1 cellular context compared by ENCODE assay signal in the genomic region with DNA sequence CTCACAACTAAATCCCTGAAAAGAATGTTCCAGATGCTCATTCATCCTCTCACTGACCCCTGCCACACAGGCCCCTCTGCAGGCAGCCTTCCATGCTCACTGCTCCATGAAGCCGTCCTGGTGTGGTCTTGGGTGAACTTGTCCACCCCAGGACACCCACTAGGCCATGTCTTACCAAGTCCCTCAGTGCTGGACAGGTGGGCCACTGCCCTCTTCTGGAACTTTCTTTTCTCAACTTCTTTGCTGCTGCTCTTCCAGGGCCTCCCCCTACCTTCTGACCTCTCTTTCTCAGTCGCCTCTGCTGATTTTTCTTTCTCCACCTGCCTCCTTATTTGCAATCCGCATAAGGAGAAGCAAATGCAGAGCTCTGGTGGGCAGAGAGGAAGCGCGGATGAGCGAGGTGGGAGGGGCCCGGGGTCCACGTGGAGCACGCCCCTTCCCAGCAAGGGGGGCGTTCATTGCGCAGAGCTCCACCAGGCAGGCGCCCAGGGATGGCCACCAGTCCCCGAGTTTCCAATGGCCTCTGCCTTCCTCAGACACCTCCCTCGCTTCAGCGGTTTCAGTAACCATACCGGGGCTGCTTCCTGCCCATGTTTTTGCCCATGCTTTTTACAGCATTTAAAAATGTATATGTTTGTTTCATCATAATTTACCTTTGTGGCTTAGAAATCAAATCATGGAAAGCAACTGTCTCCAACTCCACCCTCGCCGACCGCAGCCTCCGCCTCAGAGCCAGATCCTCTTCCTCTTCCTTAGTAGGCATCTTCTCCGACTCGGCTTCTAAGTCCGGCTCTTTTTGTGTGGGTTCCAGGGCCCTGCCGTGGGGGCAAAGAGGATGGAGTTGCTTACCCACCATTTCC.
TF ChIP-seq lines count a peak whose summit lies in the region.

No MANE protein-coding gene starts in this region.

TF ChIP-seq in GM23338, 12 proteins besides CTCF, POLR2A, EP300 and RAD21 (continued from another document):
- TF ChIP-seq, protein P1, sequence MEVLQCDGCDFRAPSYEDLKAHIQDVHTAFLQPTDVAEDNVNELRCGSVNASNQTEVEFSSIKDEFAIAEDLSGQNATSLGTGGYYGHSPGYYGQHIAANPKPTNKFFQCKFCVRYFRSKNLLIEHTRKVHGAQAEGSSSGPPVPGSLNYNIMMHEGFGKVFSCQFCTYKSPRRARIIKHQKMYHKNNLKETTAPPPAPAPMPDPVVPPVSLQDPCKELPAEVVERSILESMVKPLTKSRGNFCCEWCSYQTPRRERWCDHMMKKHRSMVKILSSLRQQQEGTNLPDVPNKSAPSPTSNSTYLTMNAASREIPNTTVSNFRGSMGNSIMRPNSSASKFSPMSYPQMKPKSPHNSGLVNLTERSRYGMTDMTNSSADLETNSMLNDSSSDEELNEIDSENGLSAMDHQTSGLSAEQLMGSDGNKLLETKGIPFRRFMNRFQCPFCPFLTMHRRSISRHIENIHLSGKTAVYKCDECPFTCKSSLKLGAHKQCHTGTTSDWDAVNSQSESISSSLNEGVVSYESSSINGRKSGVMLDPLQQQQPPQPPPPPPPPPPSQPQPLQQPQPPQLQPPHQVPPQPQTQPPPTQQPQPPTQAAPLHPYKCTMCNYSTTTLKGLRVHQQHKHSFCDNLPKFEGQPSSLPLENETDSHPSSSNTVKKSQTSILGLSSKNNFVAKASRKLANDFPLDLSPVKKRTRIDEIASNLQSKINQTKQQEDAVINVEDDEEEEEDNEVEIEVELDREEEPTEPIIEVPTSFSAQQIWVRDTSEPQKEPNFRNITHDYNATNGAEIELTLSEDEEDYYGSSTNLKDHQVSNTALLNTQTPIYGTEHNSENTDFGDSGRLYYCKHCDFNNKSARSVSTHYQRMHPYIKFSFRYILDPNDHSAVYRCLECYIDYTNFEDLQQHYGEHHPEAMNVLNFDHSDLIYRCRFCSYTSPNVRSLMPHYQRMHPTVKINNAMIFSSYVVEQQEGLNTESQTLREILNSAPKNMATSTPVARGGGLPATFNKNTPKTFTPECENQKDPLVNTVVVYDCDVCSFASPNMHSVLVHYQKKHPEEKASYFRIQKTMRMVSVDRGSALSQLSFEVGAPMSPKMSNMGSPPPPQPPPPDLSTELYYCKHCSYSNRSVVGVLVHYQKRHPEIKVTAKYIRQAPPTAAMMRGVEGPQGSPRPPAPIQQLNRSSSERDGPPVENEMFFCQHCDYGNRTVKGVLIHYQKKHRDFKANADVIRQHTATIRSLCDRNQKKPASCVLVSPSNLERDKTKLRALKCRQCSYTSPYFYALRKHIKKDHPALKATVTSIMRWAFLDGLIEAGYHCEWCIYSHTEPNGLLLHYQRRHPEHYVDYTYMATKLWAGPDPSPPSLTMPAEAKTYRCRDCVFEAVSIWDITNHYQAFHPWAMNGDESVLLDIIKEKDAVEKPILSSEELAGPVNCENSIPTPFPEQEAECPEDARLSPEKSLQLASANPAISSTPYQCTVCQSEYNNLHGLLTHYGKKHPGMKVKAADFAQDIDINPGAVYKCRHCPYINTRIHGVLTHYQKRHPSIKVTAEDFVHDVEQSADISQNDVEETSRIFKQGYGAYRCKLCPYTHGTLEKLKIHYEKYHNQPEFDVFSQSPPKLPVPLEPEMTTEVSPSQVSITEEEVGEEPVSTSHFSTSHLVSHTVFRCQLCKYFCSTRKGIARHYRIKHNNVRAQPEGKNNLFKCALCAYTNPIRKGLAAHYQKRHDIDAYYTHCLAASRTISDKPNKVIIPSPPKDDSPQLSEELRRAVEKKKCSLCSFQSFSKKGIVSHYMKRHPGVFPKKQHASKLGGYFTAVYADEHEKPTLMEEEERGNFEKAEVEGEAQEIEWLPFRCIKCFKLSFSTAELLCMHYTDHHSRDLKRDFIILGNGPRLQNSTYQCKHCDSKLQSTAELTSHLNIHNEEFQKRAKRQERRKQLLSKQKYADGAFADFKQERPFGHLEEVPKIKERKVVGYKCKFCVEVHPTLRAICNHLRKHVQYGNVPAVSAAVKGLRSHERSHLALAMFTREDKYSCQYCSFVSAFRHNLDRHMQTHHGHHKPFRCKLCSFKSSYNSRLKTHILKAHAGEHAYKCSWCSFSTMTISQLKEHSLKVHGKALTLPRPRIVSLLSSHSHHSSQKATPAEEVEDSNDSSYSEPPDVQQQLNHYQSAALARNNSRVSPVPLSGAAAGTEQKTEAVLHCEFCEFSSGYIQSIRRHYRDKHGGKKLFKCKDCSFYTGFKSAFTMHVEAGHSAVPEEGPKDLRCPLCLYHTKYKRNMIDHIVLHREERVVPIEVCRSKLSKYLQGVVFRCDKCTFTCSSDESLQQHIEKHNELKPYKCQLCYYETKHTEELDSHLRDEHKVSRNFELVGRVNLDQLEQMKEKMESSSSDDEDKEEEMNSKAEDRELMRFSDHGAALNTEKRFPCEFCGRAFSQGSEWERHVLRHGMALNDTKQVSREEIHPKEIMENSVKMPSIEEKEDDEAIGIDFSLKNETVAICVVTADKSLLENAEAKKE (CRISPR knock-in tag; IDR thresholded peaks at IDR 0.05), result no peak
